15 cellular contexts compared by ENCODE assay signal in genomic region chr15:101391981-101392566, GRCh38.
DNase-seq lines count a peak whose midpoint lies in the region; ATAC-seq and TF ChIP-seq lines count a peak whose summit lies in the region.
"Had no signal": no experiment of that assay in that cellular context is flagged by ENCODE, and none has a peak within 500 bp of the region (broad histone marks: within the 10 kb centered on the region; RNA-seq: fewer than 3 reads in every experiment).

No MANE protein-coding gene starts in this region.

- peaks cover 0 to 41% (median 13%) of the 10 kb centered on the region in 4 donors for H3K36me3 ChIP-seq in stomach
- H3K36me3 ChIP-seq: cardiac muscle cell had no signal

- H3K4me1 ChIP-seq in stomach = no peaks in the 10 kb centered on the region

- peaks cover under 1 to 51% (median 42%) of the 10 kb centered on the region in 3 donors for H3K4me1 Mint-ChIP-seq in naive B cell

- intact Hi-C loops in stomach (cut with DNase I; ENCODE audit: low total_unique reads) = no loop called here

- DNase-seq in naive B cell (no peak), stomach (no peak), inferior parietal cortex (ENCODE audit: extremely low spot score) (no peak)
- no peak for DNase-seq in activated naive CD4-positive, alpha-beta T cell treated with anti-CD3 and anti-CD28 coated beads, Interleukin-2, amount 50 U/mL, for 16 hours
- DNase-seq: CD8-positive, alpha-beta memory T cell; GDM1; kidney glomerular epithelial cell; naive thymus-derived CD8-positive, alpha-beta T cell; NCI-H446 had no signal

- H3K4me3 Mint-ChIP-seq in naive B cell = peak overlapping the region in 7 of 8 donors; percentile 50 to 79 (median 70)
- H3K4me3 Mint-ChIP-seq: T-helper 2 cell treated with Interferon-gamma antibody and Interleukin-4, amounts not matched to agents 5 μg/mL and 100 μg/mL, for 36 hours had no signal

- ATAC-seq in GM18907 (IDR thresholded peaks at IDR 0.05; ENCODE audit: unreplicated experiment) (peak; percentile 83), GM21423 (IDR thresholded peaks at IDR 0.05; ENCODE audit: unreplicated experiment) (peak; percentile 77), HG03064 (IDR thresholded peaks at IDR 0.05; ENCODE audit: low read depth, unreplicated experiment) (peak; percentile 75), naive B cell (ENCODE audit: low read depth in 2 of 2) (peak in 1 of 2 donors; percentile 28)
- ATAC-seq: naive thymus-derived CD8-positive, alpha-beta T cell; sciatic nerve had no signal

- no peak for TF ChIP-seq CTCF in stomach (IDR thresholded peaks at IDR 0.05)

- H3K9me3 ChIP-seq in stomach = no peaks in the 10 kb centered on the region

- peaks cover 9 to 45% (median 11%) of the 10 kb centered on the region in 3 donors for H3K27me3 Mint-ChIP-seq in naive B cell

- peaks cover 0 to 2% (median 0%) of the 10 kb centered on the region in 7 donors for H3K9me3 Mint-ChIP-seq in naive B cell
- H3K9me3 Mint-ChIP-seq: CD8-positive, alpha-beta memory T cell; naive thymus-derived CD8-positive, alpha-beta T cell; T-helper 2 cell treated with Interferon-gamma antibody and Interleukin-4, amounts not matched to agents 5 μg/mL and 100 μg/mL, for 36 hours had no signal

- no peak overlapping the region for H3K27ac ChIP-seq in stomach
- H3K27ac ChIP-seq: cardiac muscle cell had no signal

- TF ChIP-seq EP300 in stomach (IDR thresholded peaks at IDR 0.05) = no peak

- no peaks in the 10 kb centered on the region for H3K36me3 Mint-ChIP-seq in naive B cell
- H3K36me3 Mint-ChIP-seq: CD8-positive, alpha-beta memory T cell had no signal

- H3K27ac Mint-ChIP-seq in naive B cell = peak overlapping the region in 3 of 6 donors; percentile 62 to 79 (median 71)
- H3K27ac Mint-ChIP-seq: T-helper 2 cell treated with Interferon-gamma antibody and Interleukin-4, amounts not matched to agents 5 μg/mL and 100 μg/mL, for 36 hours had no signal

- H3K27me3 ChIP-seq in stomach = no peaks in the 10 kb centered on the region
- H3K27me3 ChIP-seq: cardiac muscle cell had no signal

- WGBS in stomach, 5 donors = 75 to 91% (median 83%) methylated on average over 17 of the region's 17 CpGs

- no peak overlapping the region for H3K4me3 ChIP-seq in stomach
- H3K4me3 ChIP-seq: cardiac muscle cell had no signal

- TF ChIP-seq POLR2A in stomach (IDR thresholded peaks at IDR 0.05) = no peak
